Comparison of ENCODE assay signal across 18 cellular contexts in genomic region chr10:11154809-11155208, GRCh38.
A peak's percentile ranks its signal among the peaks of the same experiment; 100 is the strongest.
DNase-seq lines count a peak whose midpoint lies in the region; ATAC-seq and TF ChIP-seq lines count a peak whose summit lies in the region.
"Had no signal": no experiment of that assay in that cellular context is flagged by ENCODE, and none has a peak within 500 bp of the region (broad histone marks: within the 10 kb centered on the region; RNA-seq: fewer than 3 reads in every experiment).

No MANE protein-coding gene starts in this region.

- peaks cover 90% of the 10 kb centered on the region for H3K4me1 Mint-ChIP-seq in activated T-cell treated with anti-CD3 and anti-CD28 coated beads, Interleukin-2, amount 50 U/mL, for 24 hours (ENCODE audit: low read depth)
- H3K4me1 Mint-ChIP-seq in IgD-negative memory B cell: peaks cover 46 to 74% (median 56%) of the 10 kb centered on the region in 3 donors
- peaks cover 94% of the 10 kb centered on the region for H3K4me1 Mint-ChIP-seq in brain

- no peak for TF ChIP-seq RAD21 in neural cell (conservative IDR thresholded peaks at IDR 0.05)

- H3K9me2 ChIP-seq in neural cell (ENCODE audit: insufficient read depth, low read length): no peaks in the 10 kb centered on the region

- peak overlapping the region; percentile 87 for H3K27ac ChIP-seq in neural cell (ENCODE audit: low read length)
- H3K27ac ChIP-seq: body of pancreas had no signal

- H2AFZ ChIP-seq in neural cell (ENCODE audit: low read depth, low read length): no peak overlapping the region

- no peaks in the 10 kb centered on the region for H3K27me3 Mint-ChIP-seq in activated T-cell treated with anti-CD3 and anti-CD28 coated beads, Interleukin-2, amount 50 U/mL, for 24 hours
- H3K27me3 Mint-ChIP-seq in IgD-negative memory B cell: peaks cover 6% of the 10 kb centered on the region
- H3K27me3 Mint-ChIP-seq in brain: peaks cover 2% of the 10 kb centered on the region

- H3K4me2 ChIP-seq in neural cell (ENCODE audit: low read length): no peak overlapping the region

- TF ChIP-seq CTCF in brain (conservative IDR thresholded peaks at IDR 0.05) (no peak), neural cell (IDR thresholded peaks at IDR 0.05; ENCODE audit: poor library complexity, severe bottlenecking) (no peak), GM10266 (IDR thresholded peaks at IDR 0.05; ENCODE audit: control insufficient read depth, insufficient read depth, low read depth, missing control alignments) (no peak)

- no peaks in the 10 kb centered on the region for H3K36me3 Mint-ChIP-seq in activated T-cell treated with anti-CD3 and anti-CD28 coated beads, Interleukin-2, amount 50 U/mL, for 24 hours (ENCODE audit: low read depth)
- H3K36me3 Mint-ChIP-seq in IgD-negative memory B cell (no peaks in the 10 kb centered on the region), brain (peaks cover 11% of the 10 kb centered on the region)

- no peak for DNase-seq in activated T-cell treated with anti-CD3 and anti-CD28 coated beads, Interleukin-2, amount 50 U/mL, for 24 hours
- DNase-seq in activated T-cell treated with anti-CD3 and anti-CD28 coated beads for 4 hours: no peak
- DNase-seq in hypothalamus (lab: John Stamatoyannopoulos, UW): no peak
- DNase-seq in GM10266 (ENCODE audit: extremely low spot score): no peak
- DNase-seq: activated effector memory CD4-positive, alpha-beta T cell treated with anti-CD3 and anti-CD28 coated beads, Interleukin-2, amount 50 U/mL, for 16 hours; body of pancreas; DMS 273 treated with DMSO at 0.1 percent for 48 hours; left ventricle myocardium superior; NCI-H2029 treated with DMSO at 0.1 percent for 48 hours; right cardiac atrium; RPMI8226; stimulated activated CD4-positive, alpha-beta T cell treated with anti-CD3 and anti-CD28 coated beads, Interleukin-2, amount 100 ng/mL, for 48 hours; T-helper 2 cell; trophoblast cell had no signal

- H3K9ac ChIP-seq in neural cell (ENCODE audit: low read length): peak overlapping the region; percentile 54

- no peaks in the 10 kb centered on the region for H3K9me3 Mint-ChIP-seq in activated T-cell treated with anti-CD3 and anti-CD28 coated beads, Interleukin-2, amount 50 U/mL, for 24 hours
- no peaks in the 10 kb centered on the region for H3K9me3 Mint-ChIP-seq in IgD-negative memory B cell
- peaks cover 0 to 5% (median 0%) of the 10 kb centered on the region in 5 experiments for H3K9me3 Mint-ChIP-seq in brain

- no peak for ATAC-seq in HG03097 (IDR thresholded peaks at IDR 0.05; ENCODE audit: low FRiP score, unreplicated experiment)
- ATAC-seq: body of pancreas, left ventricle myocardium superior, right cardiac atrium had no signal

- H3K4me3 ChIP-seq in neural cell (ENCODE audit: low read length): peak overlapping the region; percentile 47
- H3K4me3 ChIP-seq: body of pancreas had no signal

- H3K27ac Mint-ChIP-seq in activated T-cell treated with anti-CD3 and anti-CD28 coated beads, Interleukin-2, amount 50 U/mL, for 24 hours: peak overlapping the region; percentile 22
- H3K27ac Mint-ChIP-seq in IgD-negative memory B cell: peak overlapping the region in 2 of 3 donors; percentile 19 to 47
- H3K27ac Mint-ChIP-seq in brain: peak overlapping the region; percentile 13 to 94 (median 83)

- H4K20me1 ChIP-seq in neural cell (ENCODE audit: insufficient read depth): no peaks in the 10 kb centered on the region

- no peak overlapping the region for H3K4me3 Mint-ChIP-seq in activated T-cell treated with anti-CD3 and anti-CD28 coated beads, Interleukin-2, amount 50 U/mL, for 24 hours
- H3K4me3 Mint-ChIP-seq in IgD-negative memory B cell: peak overlapping the region; percentile 18 to 88 (median 46)
- H3K4me3 Mint-ChIP-seq in brain: peak overlapping the region in 4 of 5 experiments; percentile 3 to 72 (median 38)

- H3K9me3 ChIP-seq in neural cell (ENCODE audit: low read length): no peaks in the 10 kb centered on the region
- H3K9me3 ChIP-seq: body of pancreas had no signal

- TF ChIP-seq EP300 in neural cell (conservative IDR thresholded peaks at IDR 0.05; ENCODE audit: poor library complexity, severe bottlenecking): no peak

- peaks cover 8% of the 10 kb centered on the region for H3K79me2 ChIP-seq in neural cell (replicated peaks; ENCODE audit: insufficient read depth, low read length)

- peaks cover 9% of the 10 kb centered on the region for H3F3A ChIP-seq in neural cell (ENCODE audit: insufficient read depth, low read length, poor library complexity, severe bottlenecking)

- H3K27me3 ChIP-seq in neural cell (ENCODE audit: insufficient read depth, low read depth, low read length): no peaks in the 10 kb centered on the region

- no peaks in the 10 kb centered on the region for H3K36me3 ChIP-seq in neural cell (ENCODE audit: insufficient read depth, low read length)

TF ChIP-seq in neural cell, 6 proteins besides CTCF, POLR2A, EP300 and RAD21:
- TF ChIP-seq POLR2AphosphoS5 (IDR thresholded peaks at IDR 0.05) (no peak), SMC3 (conservative IDR thresholded peaks at IDR 0.05; ENCODE audit: poor library complexity) (no peak), TAF1 (IDR thresholded peaks at IDR 0.05; ENCODE audit: low read depth) (no peak), MXI1 (conservative IDR thresholded peaks at IDR 0.05; ENCODE audit: poor library complexity, severe bottlenecking) (no peak), REST (IDR thresholded peaks at IDR 0.05; ENCODE audit: borderline replicate concordance) (no peak), EZH2 (IDR thresholded peaks at IDR 0.05; ENCODE audit: borderline replicate concordance, insufficient read depth, low read length, poor library complexity, severe bottlenecking) (no peak)
TF ChIP-seq in neural cell: peak in this region for 0.

Comparison
In these comparisons a context has a peak if more than half of its experiments do, and no peak if none do; other contexts are left out.
1. H3K27ac Mint-ChIP-seq: peak in every context shown above with its lines; median percentile 83 in brain; 33 in IgD-negative memory B cell; 22 in activated T-cell treated with anti-CD3 and anti-CD28 coated beads, Interleukin-2, amount 50 U/mL, for 24 hours.